In the genomic region with DNA sequence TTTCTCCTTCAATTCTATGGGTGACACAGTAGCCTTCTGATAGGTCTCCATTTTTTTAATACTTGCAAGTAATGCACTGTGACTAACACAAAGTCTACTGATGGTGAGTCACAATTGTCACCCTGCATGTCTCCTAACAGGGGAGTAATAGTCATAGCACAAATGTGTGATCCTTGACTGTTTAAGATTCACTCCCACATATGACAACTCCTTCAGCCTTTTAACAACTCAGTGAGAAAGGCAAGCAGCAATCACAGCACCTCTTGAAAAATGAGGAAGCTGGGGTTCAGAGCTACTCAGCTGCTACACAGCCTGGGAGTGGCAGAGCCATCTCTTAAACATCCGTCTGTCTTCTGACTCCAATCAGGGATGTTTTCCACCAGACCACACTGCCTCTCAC, we compare ENCODE assay signal across 13 cellular contexts.
A peak's percentile ranks its signal among the peaks of the same experiment; 100 is the strongest.
DNase-seq lines count a peak whose midpoint lies in the region; ATAC-seq lines count a peak whose summit lies in the region.
"Had no signal": no experiment of that assay in that cellular context is flagged by ENCODE, and none has a peak within 500 bp of the region (broad histone marks: within the 10 kb centered on the region; RNA-seq: fewer than 3 reads in every experiment).

No MANE protein-coding gene starts in this region.

- peaks cover 3 to 22% of the 10 kb centered on the region in 2 donors for H3K4me1 ChIP-seq in esophagus (ENCODE audit: control insufficient read depth in 2 of 2, insufficient read depth in 2 of 2, low read length in 1 of 2)
- H3K4me1 ChIP-seq: transverse colon had no signal

- WGBS in esophagus, 2 donors: 37 to 38% methylated on average over 1 of the region's 1 CpG

- CTCF ChIA-PET in activated CD4-positive, alpha-beta T cell treated with anti-CD3 and anti-CD28 coated beads for 36 hours (lab: Charles Lee): no interaction called here

- peak overlapping the region; percentile 62 to 79 for H3K27ac ChIP-seq in esophagus (ENCODE audit: low read depth in 2 of 2, low read length in 1 of 2)
- H3K27ac ChIP-seq: transverse colon had no signal

- H3K4me3 Mint-ChIP-seq in activated CD4-positive, alpha-beta T cell treated with anti-CD3 and anti-CD28 coated beads for 36 hours: no peak overlapping the region
- H3K4me3 Mint-ChIP-seq in activated CD4-positive, alpha-beta T cell treated with anti-CD3 and anti-CD28 coated beads, Interleukin-2, amount 10 ng/mL, durations not matched to agents 24 days and 14 days: no peak overlapping the region
- H3K4me3 Mint-ChIP-seq: activated naive CD4-positive, alpha-beta T cell treated with anti-CD3 and anti-CD28 coated beads, Interleukin-2, amount 50 U/mL, for 24 hours; GM23338 had no signal

- no peaks in the 10 kb centered on the region for H3K9me3 ChIP-seq in esophagus (ENCODE audit: control insufficient read depth in 2 of 2, insufficient read depth in 1 of 2, low read depth in 1 of 2, low read length in 1 of 2)
- H3K9me3 ChIP-seq: transverse colon had no signal

- no peaks in the 10 kb centered on the region for H3K36me3 Mint-ChIP-seq in activated CD4-positive, alpha-beta T cell treated with anti-CD3 and anti-CD28 coated beads for 36 hours (ENCODE audit: low read depth)
- H3K36me3 Mint-ChIP-seq in activated CD4-positive, alpha-beta T cell treated with anti-CD3 and anti-CD28 coated beads, Interleukin-2, amount 10 ng/mL, durations not matched to agents 24 days and 14 days (ENCODE audit: low read depth): no peaks in the 10 kb centered on the region
- H3K36me3 Mint-ChIP-seq: activated naive CD4-positive, alpha-beta T cell treated with anti-CD3 and anti-CD28 coated beads, Interleukin-2, amount 50 U/mL, for 24 hours had no signal

- peak; percentile 24 for DNase-seq in activated CD4-positive, alpha-beta T cell treated with anti-CD3 and anti-CD28 coated beads for 36 hours
- no peak for DNase-seq in activated CD4-positive, alpha-beta T cell treated with anti-CD3 and anti-CD28 coated beads, Interleukin-2, amount 10 ng/mL, durations not matched to agents 24 days and 14 days
- DNase-seq in NCI-H460 (ENCODE audit: extremely low read depth, low read depth) (peak; percentile 84), renal cortical epithelial cell (ENCODE audit: low read depth) (peak; percentile 68), DMS 273 treated with DMSO at 0.1 percent for 48 hours (lab: John Stamatoyannopoulos, UW) (no peak), DMS114 treated with DMSO at 0.1 percent for 48 hours (lab: John Stamatoyannopoulos, UW; ENCODE audit: unreplicated experiment) (no peak), NCI-H69 (lab: John Stamatoyannopoulos, UW) (no peak)
- DNase-seq: erythroblast, NCI-H2029 treated with DMSO at 0.1 percent for 48 hours, transverse colon had no signal

- ATAC-seq in activated CD4-positive, alpha-beta T cell treated with anti-CD3 and anti-CD28 coated beads for 36 hours: peak; percentile 97
- ATAC-seq: GM23338 had no signal

- H3K27ac Mint-ChIP-seq in activated CD4-positive, alpha-beta T cell treated with anti-CD3 and anti-CD28 coated beads for 36 hours: no peak overlapping the region
- H3K27ac Mint-ChIP-seq in activated CD4-positive, alpha-beta T cell treated with anti-CD3 and anti-CD28 coated beads, Interleukin-2, amount 10 ng/mL, durations not matched to agents 24 days and 14 days: no peak overlapping the region
- H3K27ac Mint-ChIP-seq: activated naive CD4-positive, alpha-beta T cell treated with anti-CD3 and anti-CD28 coated beads, Interleukin-2, amount 50 U/mL, for 24 hours; GM23338 had no signal

- H3K27me3 Mint-ChIP-seq in activated CD4-positive, alpha-beta T cell treated with anti-CD3 and anti-CD28 coated beads for 36 hours: no peaks in the 10 kb centered on the region
- peaks cover 27% of the 10 kb centered on the region for H3K27me3 Mint-ChIP-seq in activated CD4-positive, alpha-beta T cell treated with anti-CD3 and anti-CD28 coated beads, Interleukin-2, amount 10 ng/mL, durations not matched to agents 24 days and 14 days

- intact Hi-C loops in activated CD4-positive, alpha-beta T cell treated with anti-CD3 and anti-CD28 coated beads for 36 hours (cut with DNase I, micrococcal nuclease): loop anchor here (1.0 to 2.0 kb wide), 2 partner anchors 21 to 27 kb away; no protein-coding TSS in a partner anchor
- intact Hi-C loops in activated CD4-positive, alpha-beta T cell treated with anti-CD3 and anti-CD28 coated beads, Interleukin-2, amount 10 ng/mL, durations not matched to agents 24 days and 14 days (cut with micrococcal nuclease): loop anchor here (1.0 kb wide), 1 partner anchor 27 kb away; no protein-coding TSS in a partner anchor

- H3K36me3 ChIP-seq in esophagus (ENCODE audit: control insufficient read depth in 2 of 2, insufficient read depth in 2 of 2, low read length in 1 of 2): no peaks in the 10 kb centered on the region
- H3K36me3 ChIP-seq: transverse colon had no signal

- no peaks in the 10 kb centered on the region for H3K9me3 Mint-ChIP-seq in activated CD4-positive, alpha-beta T cell treated with anti-CD3 and anti-CD28 coated beads for 36 hours (ENCODE audit: low read depth)
- H3K9me3 Mint-ChIP-seq in activated CD4-positive, alpha-beta T cell treated with anti-CD3 and anti-CD28 coated beads, Interleukin-2, amount 10 ng/mL, durations not matched to agents 24 days and 14 days: no peaks in the 10 kb centered on the region
- H3K9me3 Mint-ChIP-seq: activated naive CD4-positive, alpha-beta T cell treated with anti-CD3 and anti-CD28 coated beads, Interleukin-2, amount 50 U/mL, for 24 hours; GM23338 had no signal

- POLR2A ChIA-PET in activated CD4-positive, alpha-beta T cell treated with anti-CD3 and anti-CD28 coated beads for 36 hours (lab: Charles Lee): no interaction called here

- no peak overlapping the region for H3K4me3 ChIP-seq in esophagus (ENCODE audit: low read depth in 1 of 2, low read length in 2 of 2)
- H3K4me3 ChIP-seq: GM23338, transverse colon had no signal

- no peaks in the 10 kb centered on the region for H3K27me3 ChIP-seq in esophagus (ENCODE audit: control insufficient read depth in 1 of 2, insufficient read depth in 2 of 2, low read length in 2 of 2)
- H3K27me3 ChIP-seq: transverse colon had no signal

- H3K4me1 Mint-ChIP-seq in activated CD4-positive, alpha-beta T cell treated with anti-CD3 and anti-CD28 coated beads for 36 hours: peaks cover 4% of the 10 kb centered on the region
- peaks cover 3% of the 10 kb centered on the region for H3K4me1 Mint-ChIP-seq in activated CD4-positive, alpha-beta T cell treated with anti-CD3 and anti-CD28 coated beads, Interleukin-2, amount 10 ng/mL, durations not matched to agents 24 days and 14 days
- H3K4me1 Mint-ChIP-seq: activated naive CD4-positive, alpha-beta T cell treated with anti-CD3 and anti-CD28 coated beads, Interleukin-2, amount 50 U/mL, for 24 hours had no signal

Comparison
In these comparisons a context has a peak if more than half of its experiments do, and no peak if none do; other contexts are left out.
1. DNase-seq: peak in activated CD4-positive, alpha-beta T cell treated with anti-CD3 and anti-CD28 coated beads for 36 hours (single experiment), NCI-H460 (single experiment) and renal cortical epithelial cell (single experiment); none in activated CD4-positive, alpha-beta T cell treated with anti-CD3 and anti-CD28 coated beads, Interleukin-2, amount 10 ng/mL, durations not matched to agents 24 days and 14 days (single experiment), DMS 273 treated with DMSO at 0.1 percent for 48 hours (single experiment), DMS114 treated with DMSO at 0.1 percent for 48 hours (single experiment) and NCI-H69 (single experiment).